In the genomic region with DNA sequence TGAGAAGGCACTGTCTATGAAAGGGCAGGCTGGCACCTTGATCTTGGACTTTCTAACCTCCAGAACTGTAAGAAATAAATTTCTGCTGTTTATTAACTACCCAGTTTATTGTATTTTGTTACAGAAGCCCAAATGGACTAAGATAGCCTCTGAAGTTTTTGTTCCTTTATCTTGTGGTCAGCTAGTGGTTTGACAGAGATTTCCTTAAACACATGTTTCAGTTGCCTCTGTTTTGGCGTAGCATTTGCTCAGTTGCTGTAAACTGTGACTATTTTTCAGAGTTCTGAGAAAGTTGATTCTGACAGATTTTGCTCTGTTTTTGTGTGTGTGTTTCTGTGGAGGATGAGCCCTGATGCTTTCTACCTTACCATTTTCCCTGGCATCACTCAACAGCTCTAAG, we compare ENCODE assay signal across 8 cellular contexts.
ATAC-seq lines count a peak whose summit lies in the region.

No MANE protein-coding gene starts in this region.

- ATAC-seq in GM18508 (IDR thresholded peaks at IDR 0.05; ENCODE audit: insufficient read depth, unreplicated experiment) (peak; percentile 97), GM19023 (IDR thresholded peaks at IDR 0.05; ENCODE audit: unreplicated experiment) (peak; percentile 98), GM19463 (IDR thresholded peaks at IDR 0.05; ENCODE audit: unreplicated experiment) (peak; percentile 94), GM21576 (IDR thresholded peaks at IDR 0.05; ENCODE audit: unreplicated experiment) (peak; percentile 96), HG02759 (IDR thresholded peaks at IDR 0.05; ENCODE audit: unreplicated experiment) (peak; percentile 99), HG03025 (IDR thresholded peaks at IDR 0.05; ENCODE audit: low FRiP score, unreplicated experiment) (peak; percentile 97), HG03175 (IDR thresholded peaks at IDR 0.05; ENCODE audit: unreplicated experiment) (peak; percentile 99), HG03565 (IDR thresholded peaks at IDR 0.05; ENCODE audit: unreplicated experiment) (peak; percentile 99)

Comparison
In these comparisons a context has a peak if more than half of its experiments do, and no peak if none do; other contexts are left out.
1. Peak in every context shown above with its lines: ATAC-seq.